Comparison of ENCODE assay signal across 27 cellular contexts in genomic region chr14:74506408-74506807, GRCh38. TPM values are rescaled to one million over a fixed set of nuclear protein-coding genes. Genes with fewer than 3 reads are reported as not detected.
A peak's percentile ranks its signal among the peaks of the same experiment; 100 is the strongest.
DNase-seq lines count a peak whose midpoint lies in the region; ATAC-seq, FAIRE-seq and TF ChIP-seq lines count a peak whose summit lies in the region.
"Had no signal": no experiment of that assay in that cellular context is flagged by ENCODE, and none has a peak within 500 bp of the region (broad histone marks: within the 10 kb centered on the region; RNA-seq: fewer than 3 reads in every experiment).

No MANE protein-coding gene starts in this region.

- H3K4me1 Mint-ChIP-seq in activated CD4-positive, alpha-beta T cell treated with anti-CD3 and anti-CD28 coated beads for 36 hours = no peaks in the 10 kb centered on the region
- H3K4me1 Mint-ChIP-seq in osteocyte (ENCODE audit: unreplicated experiment) (peaks cover 27% of the 10 kb centered on the region), WTC11 (peaks cover 35% of the 10 kb centered on the region)

- intact Hi-C loops in activated CD4-positive, alpha-beta T cell treated with anti-CD3 and anti-CD28 coated beads for 36 hours (cut with DNase I, micrococcal nuclease) = no loop called here

- H3K4me3 ChIP-seq in bronchial epithelial cell (ENCODE audit: low read depth, low read length) = no peak overlapping the region
- no peak overlapping the region for H3K4me3 ChIP-seq in GM23248
- H3K4me3 ChIP-seq: mucosa of descending colon had no signal

- no peaks in the 10 kb centered on the region for H3K36me3 Mint-ChIP-seq in activated CD4-positive, alpha-beta T cell treated with anti-CD3 and anti-CD28 coated beads for 36 hours (ENCODE audit: low read depth)
- H3K36me3 Mint-ChIP-seq in osteocyte (ENCODE audit: unreplicated experiment) = peaks cover 47% of the 10 kb centered on the region
- H3K36me3 Mint-ChIP-seq in WTC11 = no peaks in the 10 kb centered on the region

- peak; percentile 93 for FAIRE-seq in HTR-8/SVneo (lab: Jason Lieb, UNC)
- FAIRE-seq in bronchial epithelial cell (lab: Jason Lieb, UNC) = peak; percentile 79
- FAIRE-seq: colon, RCC 7860 had no signal

- no peak overlapping the region for H3K4me2 ChIP-seq in GM23248 (ENCODE audit: unreplicated experiment)

- no peak overlapping the region for H3K27ac Mint-ChIP-seq in activated CD4-positive, alpha-beta T cell treated with anti-CD3 and anti-CD28 coated beads for 36 hours
- no peak overlapping the region for H3K27ac Mint-ChIP-seq in osteocyte (ENCODE audit: unreplicated experiment)
- H3K27ac Mint-ChIP-seq in WTC11 = no peak overlapping the region
- H3K27ac Mint-ChIP-seq: CD8-positive, alpha-beta T cell; nephron progenitor cell; T-helper 1 cell treated with Interleukin-12 subunit alpha and Interleukin-12 subunit beta and Interleukin-4 antibody, amounts not matched to agents 30 μg/mL and 1 μg/mL, for 36 hours had no signal

- no peak overlapping the region for H3K4me3 Mint-ChIP-seq in activated CD4-positive, alpha-beta T cell treated with anti-CD3 and anti-CD28 coated beads for 36 hours
- H3K4me3 Mint-ChIP-seq in osteocyte (ENCODE audit: unreplicated experiment) = no peak overlapping the region
- no peak overlapping the region for H3K4me3 Mint-ChIP-seq in WTC11
- H3K4me3 Mint-ChIP-seq: CD8-positive, alpha-beta T cell; H9; nephron progenitor cell; T-helper 1 cell treated with Interleukin-12 subunit alpha and Interleukin-12 subunit beta and Interleukin-4 antibody, amounts not matched to agents 30 μg/mL and 1 μg/mL, for 36 hours had no signal

- no peaks in the 10 kb centered on the region for H3K9me3 ChIP-seq in GM23248 (ENCODE audit: low read depth)
- H3K9me3 ChIP-seq: mucosa of descending colon had no signal

- no peak overlapping the region for H2AFZ ChIP-seq in GM23248

- H3K79me2 ChIP-seq in GM23248 (ENCODE audit: insufficient read depth) = no peaks in the 10 kb centered on the region

- CTCF ChIA-PET in activated CD4-positive, alpha-beta T cell treated with anti-CD3 and anti-CD28 coated beads for 36 hours (lab: Charles Lee) = no interaction called here
- CTCF ChIA-PET in WTC11 (lab: Charles Lee) = interaction anchor here (0.9 to 1.8 kb wide), 2 partner anchors 21 to 67 kb away, joined by 3 to 11 read pairs; no protein-coding TSS in a partner anchor

- H3F3A ChIP-seq in GM23248 (ENCODE audit: insufficient read depth) = peaks cover 7% of the 10 kb centered on the region

- no peaks in the 10 kb centered on the region for H3K9me3 Mint-ChIP-seq in activated CD4-positive, alpha-beta T cell treated with anti-CD3 and anti-CD28 coated beads for 36 hours (ENCODE audit: low read depth)
- H3K9me3 Mint-ChIP-seq in osteocyte (ENCODE audit: unreplicated experiment) = no peaks in the 10 kb centered on the region
- no peaks in the 10 kb centered on the region for H3K9me3 Mint-ChIP-seq in WTC11
- H3K9me3 Mint-ChIP-seq: CD8-positive, alpha-beta T cell; H9; nephron progenitor cell; T-helper 1 cell treated with Interleukin-12 subunit alpha and Interleukin-12 subunit beta and Interleukin-4 antibody, amounts not matched to agents 30 μg/mL and 1 μg/mL, for 36 hours had no signal

- in situ Hi-C loops in GM23248 (cut with MboI) = no loop called here

- POLR2A ChIA-PET in activated CD4-positive, alpha-beta T cell treated with anti-CD3 and anti-CD28 coated beads for 36 hours (lab: Charles Lee) = no interaction called here
- POLR2A ChIA-PET in WTC11 (lab: Charles Lee) = no interaction called here

- H3K27me3 ChIP-seq in bronchial epithelial cell (ENCODE audit: control insufficient read depth, insufficient read depth, low read length) = no peaks in the 10 kb centered on the region
- H3K27me3 ChIP-seq in GM23248 (replicated peaks; ENCODE audit: insufficient read depth) = no peaks in the 10 kb centered on the region

- WGBS in GM23248 (ENCODE audit: low coverage in 1 of 2, low lambda C conversion rate in 2 of 2, missing lambda C conversion rate in 2 of 2), 2 experiments = 96 to 97% methylated on average over 11 of the region's 11 CpGs

- H3K36me3 ChIP-seq in bronchial epithelial cell (ENCODE audit: control insufficient read depth, insufficient read depth, low read length) (peaks cover 1% of the 10 kb centered on the region), GM23248 (ENCODE audit: low read depth) (peaks cover 26% of the 10 kb centered on the region; the same call in 1 of the 2 replicates)

- no peaks in the 10 kb centered on the region for H4K20me1 ChIP-seq in GM23248 (ENCODE audit: insufficient read depth)

- peaks cover 14% of the 10 kb centered on the region for H3K4me1 ChIP-seq in GM23248 (ENCODE audit: insufficient read depth)

- no peaks in the 10 kb centered on the region for H3K9me2 ChIP-seq in GM23248 (ENCODE audit: insufficient read depth)

- TF ChIP-seq CTCF in bronchial epithelial cell (IDR thresholded peaks at IDR 0.05; ENCODE audit: insufficient read depth, low read length, severe bottlenecking) (no peak), osteocyte (IDR thresholded peaks at IDR 0.05) (no peak), WTC11 (IDR thresholded peaks at IDR 0.05) (no peak)

- H3K27me3 Mint-ChIP-seq in activated CD4-positive, alpha-beta T cell treated with anti-CD3 and anti-CD28 coated beads for 36 hours = no peaks in the 10 kb centered on the region
- H3K27me3 Mint-ChIP-seq in osteocyte (ENCODE audit: unreplicated experiment) (no peaks in the 10 kb centered on the region), WTC11 (ENCODE audit: low read depth) (peaks cover 8% of the 10 kb centered on the region)

- peak; percentile 5 for ATAC-seq in activated CD4-positive, alpha-beta T cell treated with anti-CD3 and anti-CD28 coated beads for 36 hours
- ATAC-seq in GM18511 (IDR thresholded peaks at IDR 0.05; ENCODE audit: unreplicated experiment) (no peak), WTC11 (no peak)
- ATAC-seq: CD8-positive, alpha-beta T cell; mucosa of descending colon; sciatic nerve had no signal

- DNase-seq in activated CD4-positive, alpha-beta T cell treated with anti-CD3 and anti-CD28 coated beads for 36 hours = no peak
- no peak for DNase-seq in activated CD4-positive, alpha-beta T cell treated with anti-CD3 and anti-CD28 coated beads for 48 hours
- DNase-seq in HTR-8/SVneo (ENCODE audit: insufficient read length, low spot score) (no peak), bronchial epithelial cell (ENCODE audit: low read depth) (no peak), osteocyte (ENCODE audit: extremely low spot score, unreplicated experiment) (peak; percentile 68), GM23248 (no peak), WTC11 (ENCODE audit: low spot score) (no peak)
- DNase-seq: activated gamma-delta T cell treated with Interleukin-2 at 50 U/mL for 16 hours; activated T-cell treated with anti-CD3 and anti-CD28 coated beads for 4 hours; CD8-positive, alpha-beta T cell; effector CD8-positive, alpha-beta T cell; H9; NCI-H1105 treated with DMSO at 0.1 percent for 48 hours; NCI-H1930; NCI-H2227 treated with DMSO at 0.1 percent for 48 hours; NCI-H69; nephron progenitor cell; stimulated activated CD4-positive, alpha-beta T cell treated with anti-CD3 and anti-CD28 coated beads, Interleukin-4, amount 100 ng/mL, for 4 hours; stimulated activated naive CD4-positive, alpha-beta T cell had no signal

- H3K27ac ChIP-seq in GM23248 = no peak overlapping the region
- H3K27ac ChIP-seq: 22Rv1, epithelial cell of prostate had no signal

- H3K9ac ChIP-seq in GM23248 = no peak overlapping the region

TF ChIP-seq in WTC11, 78 proteins besides CTCF, POLR2A, EP300 and RAD21 (continues in another document):
- TF ChIP-seq KAT7 (CRISPR knock-in tag; IDR thresholded peaks at IDR 0.05; ENCODE audit: borderline replicate concordance) (no peak), IRF1 (CRISPR knock-in tag; IDR thresholded peaks at IDR 0.05) (no peak), ZNF423 (CRISPR knock-in tag; IDR thresholded peaks at IDR 0.05) (no peak), OVOL2 (CRISPR knock-in tag; IDR thresholded peaks at IDR 0.05; ENCODE audit: borderline replicate concordance) (no peak), ATF2 (CRISPR knock-in tag; IDR thresholded peaks at IDR 0.05; ENCODE audit: borderline replicate concordance, low read depth) (no peak)
- TF ChIP-seq, protein P1, sequence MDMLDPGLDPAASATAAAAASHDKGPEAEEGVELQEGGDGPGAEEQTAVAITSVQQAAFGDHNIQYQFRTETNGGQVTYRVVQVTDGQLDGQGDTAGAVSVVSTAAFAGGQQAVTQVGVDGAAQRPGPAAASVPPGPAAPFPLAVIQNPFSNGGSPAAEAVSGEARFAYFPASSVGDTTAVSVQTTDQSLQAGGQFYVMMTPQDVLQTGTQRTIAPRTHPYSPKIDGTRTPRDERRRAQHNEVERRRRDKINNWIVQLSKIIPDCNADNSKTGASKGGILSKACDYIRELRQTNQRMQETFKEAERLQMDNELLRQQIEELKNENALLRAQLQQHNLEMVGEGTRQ (CRISPR knock-in tag; IDR thresholded peaks at IDR 0.05) = no peak

RNA-seq across cellular contexts. Expression of gene ISCA2, which starts 12.8 kb away (rescaled TPM):
- total RNA-seq in activated CD4-positive, alpha-beta T cell treated with anti-CD3 and anti-CD28 coated beads for 36 hours = 10 to 100 TPM; 29.5 to 35.9 TPM
- total RNA-seq in bronchial epithelial cell = 8.6 and 11.3 TPM in 2 replicates
- 22.4 and 26.3 TPM in 2 replicates for total RNA-seq in osteocyte
- 12.3 and 22.9 TPM in 2 replicates for total RNA-seq in GM23248 (2014; rRNA removed; shearing (Covaris generic))
- 58.7 and 60.0 TPM in 2 replicates for polyA plus RNA-seq in GM23248 (2016; fragmentation: Nextera tagmentation; extraction: Ambion mirVana)
- total RNA-seq in WTC11 (2021) = 49.1 to 50.6 TPM (median 50.1 TPM) in 3 replicates

RNA-seq across cellular contexts. Expression of gene NPC2, which starts 13.3 kb away (rescaled TPM):
- total RNA-seq in activated CD4-positive, alpha-beta T cell treated with anti-CD3 and anti-CD28 coated beads for 36 hours = 10 to 100 TPM; 27.3 to 56.9 TPM
- total RNA-seq in bronchial epithelial cell (154 and 191 TPM in 2 replicates), osteocyte (524 and 529 TPM in 2 replicates), WTC11 (2021) (139 to 155 TPM (median 150 TPM) in 3 replicates)
- 105 and 156 TPM in 2 replicates for total RNA-seq in GM23248 (2014; rRNA removed; shearing (Covaris generic))
- 95.2 and 103 TPM in 2 replicates for polyA plus RNA-seq in GM23248 (2016; fragmentation: Nextera tagmentation; extraction: Ambion mirVana)
